Comparison of ENCODE assay signal across 8 cellular contexts in genomic region chr22:38755155-38755910, GRCh38. TPM values are rescaled to one million over a fixed set of nuclear protein-coding genes. Genes with fewer than 3 reads are reported as not detected.
DNase-seq lines count a peak whose midpoint lies in the region; ATAC-seq and TF ChIP-seq lines count a peak whose summit lies in the region.

No MANE protein-coding gene starts in this region.

- POLR2A ChIA-PET in RWPE1 (lab: Yijun Ruan, JAX; ENCODE audit: low non-redundant PET) = no interaction called here

- in situ Hi-C loops in ACHN (cut with HindIII; ENCODE audit: low pct_ligation_motif_present, low pct_unique_long_range_greater_than_20kb, low sequenced_read_pairs) = no loop called here

- intact Hi-C loops in head of caudate nucleus (cut with DNase I) = no loop called here

- ATAC-seq in GM18519 (IDR thresholded peaks at IDR 0.05; ENCODE audit: low FRiP score, unreplicated experiment) = peak; percentile 19
- ATAC-seq in HG03064 (IDR thresholded peaks at IDR 0.05; ENCODE audit: low read depth, unreplicated experiment) = peak; percentile 19
- ATAC-seq in GM21447 (IDR thresholded peaks at IDR 0.05; ENCODE audit: unreplicated experiment) = no peak

- H3K27ac ChIP-seq in RWPE1 (peak overlapping the region; percentile 99), adipose tissue (ENCODE audit: low read depth, low read length) (peak overlapping the region; percentile 99)

- no peak for TF ChIP-seq CTCF in RWPE1 (conservative IDR thresholded peaks at IDR 0.05; ENCODE audit: low read depth)

- DNase-seq in ACHN (peak; percentile 81), RWPE1 (ENCODE audit: low spot score) (peak; percentile 73), head of caudate nucleus (peak; percentile 68 to 96 (median 89)), nucleus accumbens (lab: John Stamatoyannopoulos, UW) (peak in 55 of 56 donors; percentile 23 to 95 (median 76))

- 0 to 1% (median 0%) methylated on average over 39 to 73 of the region's 74 CpGs for WGBS in adipose tissue, 3 donors

- CTCF ChIA-PET in RWPE1 (lab: Yijun Ruan, JAX) = interaction anchor here (1.2 kb wide), 1 partner anchor 11 kb away, joined by 9 read pairs; no protein-coding TSS in a partner anchor

RNA-seq across cellular contexts. Expression of gene SUN2, which starts 0.5 kb away (rescaled TPM):
- 100 to 1,000 TPM in 1 of 3 donors, 10 to 100 TPM in 2; 76.8 to 218 (median 76.9) TPM for polyA plus RNA-seq in adipose tissue

RNA-seq across cellular contexts. Expression of gene DNAL4, which starts 38.6 kb away (rescaled TPM):
- polyA plus RNA-seq in adipose tissue = 10 to 100 TPM; 11.6 to 16.0 (median 14.2) TPM

RNA-seq across cellular contexts. Expression of gene GTPBP1, which starts 49.6 kb away (rescaled TPM):
- 10 to 100 TPM; 13.2 to 20.9 (median 13.9) TPM for polyA plus RNA-seq in adipose tissue

RNA-seq across cellular contexts. Expression of gene JOSD1, which starts 54.6 kb away (rescaled TPM):
- polyA plus RNA-seq in adipose tissue = 10 to 100 TPM; 22.5 to 37.8 (median 34.1) TPM
